12 cellular contexts compared by ENCODE assay signal in the genomic region with DNA sequence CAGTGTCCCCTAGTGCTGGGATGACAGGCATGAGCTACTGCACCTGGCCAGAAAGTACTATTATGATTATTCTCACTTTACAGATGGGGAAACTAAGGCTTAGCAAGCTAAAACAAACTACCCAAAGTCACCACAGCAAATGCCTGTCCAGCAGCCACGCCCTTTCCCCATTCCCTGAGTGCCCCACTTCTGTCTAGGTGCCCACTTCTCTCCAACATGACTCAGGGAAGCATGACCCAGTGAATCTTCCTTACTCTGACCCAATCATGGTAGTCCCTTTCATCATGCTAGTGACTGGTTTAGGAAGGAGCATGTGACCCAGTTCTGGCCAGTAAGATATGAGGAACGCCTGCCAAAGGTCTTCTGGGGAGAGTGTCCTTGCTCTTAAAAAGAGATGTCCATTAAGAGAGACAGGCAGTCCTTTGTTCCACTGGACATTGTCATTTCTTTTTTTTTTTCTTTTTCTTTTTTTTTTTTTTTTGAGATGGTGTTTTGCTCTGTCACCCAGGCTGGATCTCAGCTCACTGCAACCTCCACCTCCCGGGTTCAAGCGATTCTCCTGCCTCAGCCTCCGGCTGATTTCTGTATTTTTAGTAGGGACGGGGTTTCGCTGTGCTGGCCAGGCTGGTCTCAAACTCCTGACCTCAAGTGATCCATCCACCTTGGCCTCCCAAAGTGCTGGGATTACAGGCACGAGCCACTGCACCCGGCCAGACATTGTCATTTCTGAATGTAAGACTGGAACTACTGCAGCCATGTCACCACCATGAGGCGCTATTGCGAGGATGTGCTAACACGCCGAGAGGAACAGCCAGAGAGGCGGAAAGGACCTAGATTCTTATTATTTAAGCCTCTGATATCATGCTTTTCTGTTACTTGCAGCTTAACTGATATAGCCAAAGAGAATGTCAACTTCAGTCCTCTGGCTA. TPM values are rescaled to one million over a fixed set of nuclear protein-coding genes. Genes with fewer than 3 reads are reported as not detected.
DNase-seq lines count a peak whose midpoint lies in the region; ATAC-seq and TF ChIP-seq lines count a peak whose summit lies in the region.
"Had no signal": no experiment of that assay in that cellular context is flagged by ENCODE, and none has a peak within 500 bp of the region (broad histone marks: within the 10 kb centered on the region; RNA-seq: fewer than 3 reads in every experiment).

No MANE protein-coding gene starts in this region.

- H4K20me1 ChIP-seq in SK-N-SH (ENCODE audit: insufficient read depth), result no peaks in the 10 kb centered on the region
- H4K20me1 ChIP-seq in osteoblast (ENCODE audit: insufficient read depth, low read length), result no peaks in the 10 kb centered on the region

- no peaks in the 10 kb centered on the region for H3F3A ChIP-seq in SK-N-SH (replicated peaks; ENCODE audit: insufficient read depth)

- H3K27me3 ChIP-seq in SK-N-SH (ENCODE audit: insufficient read depth) (no peaks in the 10 kb centered on the region), osteoblast (ENCODE audit: insufficient read depth, low read length) (peaks cover 27% of the 10 kb centered on the region)
- H3K27me3 ChIP-seq in naive thymus-derived CD4-positive, alpha-beta T cell (ENCODE audit: control insufficient read depth in 2 of 2, insufficient read depth in 2 of 2, low read length in 2 of 2), result no peaks in the 10 kb centered on the region

- intact Hi-C loops in naive thymus-derived CD4-positive, alpha-beta T cell (cut with micrococcal nuclease), result no loop called here
- intact Hi-C loops in left ventricle myocardium superior (cut with micrococcal nuclease), result no loop called here

- no peaks in the 10 kb centered on the region for H3K9me2 ChIP-seq in SK-N-SH

- H3K9me3 ChIP-seq in SK-N-SH (no peaks in the 10 kb centered on the region), osteoblast (ENCODE audit: low read depth, low read length) (no peaks in the 10 kb centered on the region)
- no peaks in the 10 kb centered on the region for H3K9me3 ChIP-seq in naive thymus-derived CD4-positive, alpha-beta T cell (ENCODE audit: control insufficient read depth in 2 of 3, low read length in 3 of 3)

- H3K4me1 Mint-ChIP-seq in WTC11, result 0 out of 2 replicates have a peak, but pooled peaks cover 3% of the 10 kb centered on the region
- H3K4me1 Mint-ChIP-seq in naive thymus-derived CD4-positive, alpha-beta T cell, result no peaks in the 10 kb centered on the region
- H3K4me1 Mint-ChIP-seq: central memory CD8-positive, alpha-beta T cell had no signal

- CTCF ChIA-PET in SK-N-SH (lab: Yijun Ruan, JAX), result interaction anchor here (0.7 kb wide), 1 partner anchor 191 kb away, joined by 3 read pairs; no protein-coding TSS in a partner anchor
- CTCF ChIA-PET in WTC11 (lab: Charles Lee), result interaction anchor here (0.6 to 1.2 kb wide), 4 partner anchors 32 to 171 kb away, joined by 3 to 4 read pairs (median 3); no protein-coding TSS in a partner anchor
- CTCF ChIA-PET in naive thymus-derived CD4-positive, alpha-beta T cell (lab: Charles Lee), result no interaction called here

- H3K4me1 ChIP-seq in SK-N-SH (ENCODE audit: control insufficient read depth in 1 of 2, insufficient read depth in 2 of 2, low read depth in 1 of 2, low read length in 1 of 2) (peaks cover 0 to 20% of the 10 kb centered on the region in 2 experiments; a peak in 1 of 4 replicates), osteoblast (ENCODE audit: insufficient read depth, low read length) (no peaks in the 10 kb centered on the region)
- H3K4me1 ChIP-seq in naive thymus-derived CD4-positive, alpha-beta T cell (ENCODE audit: control insufficient read depth in 2 of 2, insufficient read depth in 2 of 2, low read length in 2 of 2), result no peaks in the 10 kb centered on the region

- H3K36me3 Mint-ChIP-seq in WTC11, result 0 out of 2 replicates have a peak, but pooled peaks cover 2% of the 10 kb centered on the region
- no peaks in the 10 kb centered on the region for H3K36me3 Mint-ChIP-seq in naive thymus-derived CD4-positive, alpha-beta T cell

- H3K79me2 ChIP-seq in SK-N-SH (ENCODE audit: insufficient read depth) (no peaks in the 10 kb centered on the region), osteoblast (ENCODE audit: insufficient read depth, low read length) (no peaks in the 10 kb centered on the region)

- POLR2A ChIA-PET in SK-N-SH (lab: Yijun Ruan, JAX), result no interaction called here
- POLR2A ChIA-PET in WTC11 (lab: Charles Lee), result no interaction called here
- POLR2A ChIA-PET in naive thymus-derived CD4-positive, alpha-beta T cell (lab: Charles Lee), result interaction anchor here (0.6 kb wide), 1 partner anchor 258 kb away, joined by 3 read pairs; no protein-coding TSS in a partner anchor

- H2AFZ ChIP-seq in SK-N-SH (ENCODE audit: low read depth), result no peak overlapping the region
- H2AFZ ChIP-seq in osteoblast (ENCODE audit: low read length), result no peak overlapping the region

- 86% methylated on average over 14 of the region's 14 CpGs for WGBS in SK-N-SH (ENCODE audit: low lambda C conversion rate)

- H3K27ac ChIP-seq in SK-N-SH (ENCODE audit: low read depth in 2 of 2, low read length in 1 of 2) (no peak overlapping the region), osteoblast (ENCODE audit: low read depth, low read length) (no peak overlapping the region)
- no peak overlapping the region for H3K27ac ChIP-seq in naive thymus-derived CD4-positive, alpha-beta T cell (ENCODE audit: low read depth, low read length)

- DNase-seq in SK-N-SH (no peak), HS-5 (ENCODE audit: low read depth) (peak; percentile 3), WTC11 (ENCODE audit: low spot score) (peak; percentile 78), left ventricle myocardium superior (no peak), osteoblast (ENCODE audit: insufficient read length, low spot score, missing footprints) (no peak), GM19238 (ENCODE audit: insufficient read length, low spot score) (no peak)
- no peak for DNase-seq in naive thymus-derived CD4-positive, alpha-beta T cell
- DNase-seq: NCI-H2171; stimulated activated CD4-positive, alpha-beta T cell treated with anti-CD3 and anti-CD28 coated beads, Interleukin-12 subunit alpha, Interleukin-12 subunit beta, amount 100 ng/mL, for 4 hours had no signal

- no peak overlapping the region for H3K4me3 Mint-ChIP-seq in WTC11
- no peak overlapping the region for H3K4me3 Mint-ChIP-seq in naive thymus-derived CD4-positive, alpha-beta T cell
- H3K4me3 Mint-ChIP-seq: central memory CD8-positive, alpha-beta T cell had no signal

- TF ChIP-seq CTCF in SK-N-SH (IDR thresholded peaks at IDR 0.05) (peak; percentile 36; the same call in 1 of the 2 replicates), WTC11 (IDR thresholded peaks at IDR 0.05) (no peak; the same call in 1 of the 2 replicates), osteoblast (IDR thresholded peaks at IDR 0.05; ENCODE audit: extremely low read depth, low read depth, low read length) (no peak)

- H3K36me3 ChIP-seq in SK-N-SH (replicated peaks in 1 of 2; ENCODE audit: control insufficient read depth in 1 of 2, insufficient read depth in 2 of 2, low read length in 1 of 2) (no peaks in the 10 kb centered on the region), osteoblast (ENCODE audit: insufficient read depth, low read length) (no peaks in the 10 kb centered on the region)
- H3K36me3 ChIP-seq in naive thymus-derived CD4-positive, alpha-beta T cell (ENCODE audit: control insufficient read depth in 2 of 3, insufficient read depth in 3 of 3, low read length in 3 of 3), result no peaks in the 10 kb centered on the region

- TF ChIP-seq RAD21 in SK-N-SH (IDR thresholded peaks at IDR 0.05; ENCODE audit: low read length), result no peak

- ATAC-seq in SK-N-SH treated with all-trans-retinoic acid at 6 μM for 48 hours, result no peak; the same call in 2 of the 3 replicates
- ATAC-seq in WTC11, result peak; percentile 68
- peak; percentile 18 for ATAC-seq in naive thymus-derived CD4-positive, alpha-beta T cell
- no peak for ATAC-seq in left ventricle myocardium superior

- no peak overlapping the region for H3K9ac ChIP-seq in SK-N-SH

- H3K4me3 ChIP-seq in SK-N-SH (ENCODE audit: low read depth in 2 of 2, low read length in 1 of 2) (no peak overlapping the region), osteoblast (ENCODE audit: insufficient read depth, low read length) (no peak overlapping the region)
- no peak overlapping the region for H3K4me3 ChIP-seq in naive thymus-derived CD4-positive, alpha-beta T cell (ENCODE audit: low read length)

- no peak overlapping the region for H3K27ac Mint-ChIP-seq in WTC11
- H3K27ac Mint-ChIP-seq in naive thymus-derived CD4-positive, alpha-beta T cell, result no peak overlapping the region

- TF ChIP-seq EP300 in SK-N-SH (IDR thresholded peaks at IDR 0.05; ENCODE audit: borderline replicate concordance in 1 of 2, low read depth in 1 of 2, low read length in 1 of 2), result no peak

- H3K9me3 Mint-ChIP-seq in WTC11, result peaks cover 4% of the 10 kb centered on the region
- H3K9me3 Mint-ChIP-seq in naive thymus-derived CD4-positive, alpha-beta T cell, result peaks cover 0 to 2% (median 0%) of the 10 kb centered on the region in 11 donors
- H3K9me3 Mint-ChIP-seq: central memory CD8-positive, alpha-beta T cell had no signal

- peaks cover under 1% of the 10 kb centered on the region; the same call in 1 of the 2 replicates for H3K27me3 Mint-ChIP-seq in WTC11 (ENCODE audit: low read depth)
- H3K27me3 Mint-ChIP-seq in naive thymus-derived CD4-positive, alpha-beta T cell, result peaks cover 0 to 20% (median 11%) of the 10 kb centered on the region in 5 donors

- H3K4me2 ChIP-seq in SK-N-SH, result no peak overlapping the region
- H3K4me2 ChIP-seq in osteoblast (ENCODE audit: insufficient read depth, low read length), result no peak overlapping the region

TF ChIP-seq in SK-N-SH, 30 proteins besides CTCF, POLR2A, EP300 and RAD21 (continues in another document):
- TF ChIP-seq EZH2phosphoT487 (IDR thresholded peaks at IDR 0.05; ENCODE audit: borderline replicate concordance, low read depth), result no peak

TF ChIP-seq in SK-N-SH treated with all-trans-retinoic acid at 6 μM for 48 hours, 23 proteins besides CTCF, POLR2A, EP300 and RAD21 (continues in another document):
- no peak for TF ChIP-seq ARNTL (CRISPR knock-in tag; IDR thresholded peaks at IDR 0.05; ENCODE audit: borderline replicate concordance, low read depth)

RNA-seq across cellular contexts. Expression of gene MEGF11, which starts 19.8 kb away (rescaled TPM):
- polyA plus RNA-seq in SK-N-SH (2012; rRNA removed), result 0.03 TPM in 1 of 2 replicates, not detected in the other
- polyA plus RNA-seq in SK-N-SH (2012; cell fraction: cytosol; rRNA removed), result 0.01 and 0.04 TPM in 2 replicates
- polyA plus RNA-seq in SK-N-SH (2012; cell fraction: nucleus; rRNA removed), result 0.07 and 0.14 TPM in 2 replicates
- total RNA-seq in WTC11 (2021) (2.7 to 3.3 TPM (median 2.7 TPM) in 3 replicates), left ventricle myocardium superior (not detected), osteoblast (not detected in 2 replicates)
- total RNA-seq in naive thymus-derived CD4-positive, alpha-beta T cell, result not detected
- under 1 TPM in 1 of 2 donors, not detected in 1; 0.45 TPM for polyA plus RNA-seq in naive thymus-derived CD4-positive, alpha-beta T cell
- total RNA-seq: mononuclear cell had no signal

RNA-seq across cellular contexts. Expression of gene DIS3L, which starts 59.6 kb away (rescaled TPM):
- 11.5 and 14.9 TPM in 2 replicates for polyA plus RNA-seq in SK-N-SH (2012; rRNA removed)
- 14.2 and 15.7 TPM in 2 replicates for polyA plus RNA-seq in SK-N-SH (2012; cell fraction: cytosol; rRNA removed)
- polyA plus RNA-seq in SK-N-SH (2012; cell fraction: nucleus; rRNA removed), result 11.0 and 18.3 TPM in 2 replicates
- 32.8 to 35.4 TPM (median 32.9 TPM) in 3 replicates for total RNA-seq in WTC11 (2021)
- total RNA-seq in naive thymus-derived CD4-positive, alpha-beta T cell, result 10 to 100 TPM; 34.3 to 40.2 (median 38.1) TPM
- 10 to 100 TPM; 25.3 to 48.8 TPM for polyA plus RNA-seq in naive thymus-derived CD4-positive, alpha-beta T cell
- 44.6 TPM for total RNA-seq in left ventricle myocardium superior
- total RNA-seq in osteoblast, result 40.5 and 44.5 TPM in 2 replicates

Comparison
In these comparisons a context has a peak if more than half of its experiments do, and no peak if none do; other contexts are left out.
1. DNase-seq: peak in HS-5 (single experiment) and WTC11 (single experiment); none in SK-N-SH (single experiment), naive thymus-derived CD4-positive, alpha-beta T cell (0 of 9), left ventricle myocardium superior (single experiment), osteoblast (single experiment) and GM19238 (single experiment).
2. ATAC-seq: peak in WTC11 (single experiment) and naive thymus-derived CD4-positive, alpha-beta T cell (single experiment); none in SK-N-SH treated with all-trans-retinoic acid at 6 μM for 48 hours (single experiment) and left ventricle myocardium superior (single experiment).
3. Of the 6 proteins assayed by ChIP-seq in both WTC11 and SK-N-SH: peak only in WTC11: none; only in SK-N-SH: CTCF; in both: USF1; in neither: 4.